ENCODE assay signal across 2 cellular contexts in the genomic region with DNA sequence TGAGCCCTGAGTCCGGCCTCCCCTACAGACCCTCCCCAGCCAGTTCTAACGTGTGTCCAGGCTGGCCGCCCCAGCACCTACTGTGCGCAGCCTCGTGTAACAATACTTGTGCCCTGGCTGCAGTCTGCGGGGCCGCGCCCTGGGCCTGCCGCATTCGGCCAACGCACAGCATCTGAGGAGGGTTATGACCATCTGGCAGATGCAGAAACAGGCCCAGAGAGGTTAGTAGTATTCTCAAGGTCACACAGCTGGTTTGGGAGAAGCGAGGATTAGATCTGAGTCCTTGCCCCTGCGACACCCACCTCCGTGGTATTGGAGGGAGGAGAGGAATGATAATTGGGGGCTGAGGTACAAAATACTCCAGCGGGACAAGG.
TF ChIP-seq lines count a peak whose summit lies in the region.

No MANE protein-coding gene starts in this region.

TF ChIP-seq in A549, 52 proteins besides CTCF, POLR2A, EP300 and RAD21:
- TF ChIP-seq CHD4 (IDR thresholded peaks at IDR 0.05; ENCODE audit: borderline replicate concordance), result no peak
- no peak for TF ChIP-seq HDAC2 (IDR thresholded peaks at IDR 0.05)
- TF ChIP-seq MAX (IDR thresholded peaks at IDR 0.05), result peak; percentile 31; the same call in 1 of the 2 replicates
- TF ChIP-seq ZFP36 (IDR thresholded peaks at IDR 0.05; ENCODE audit: borderline replicate concordance, partially characterized antibody), result peak; percentile 76
- TF ChIP-seq JUN (IDR thresholded peaks at IDR 0.05), result peak in 1 of 2 experiments; percentile 31; a peak in 1 of 5 replicates
TF ChIP-seq in A549: peak in this region for 3.

TF ChIP-seq in GM12878, 131 proteins besides CTCF, POLR2A, EP300 and RAD21:
- TF ChIP-seq SP1 (IDR thresholded peaks at IDR 0.05; ENCODE audit: low read depth, low read length) (no peak), REST (IDR thresholded peaks at IDR 0.05; ENCODE audit: low read depth, low read length) (no peak), SMARCA5 (IDR thresholded peaks at IDR 0.05) (peak; percentile 72; the same call in 1 of the 2 replicates)
